Comparison of ENCODE assay signal across 10 cellular contexts in the genomic region with DNA sequence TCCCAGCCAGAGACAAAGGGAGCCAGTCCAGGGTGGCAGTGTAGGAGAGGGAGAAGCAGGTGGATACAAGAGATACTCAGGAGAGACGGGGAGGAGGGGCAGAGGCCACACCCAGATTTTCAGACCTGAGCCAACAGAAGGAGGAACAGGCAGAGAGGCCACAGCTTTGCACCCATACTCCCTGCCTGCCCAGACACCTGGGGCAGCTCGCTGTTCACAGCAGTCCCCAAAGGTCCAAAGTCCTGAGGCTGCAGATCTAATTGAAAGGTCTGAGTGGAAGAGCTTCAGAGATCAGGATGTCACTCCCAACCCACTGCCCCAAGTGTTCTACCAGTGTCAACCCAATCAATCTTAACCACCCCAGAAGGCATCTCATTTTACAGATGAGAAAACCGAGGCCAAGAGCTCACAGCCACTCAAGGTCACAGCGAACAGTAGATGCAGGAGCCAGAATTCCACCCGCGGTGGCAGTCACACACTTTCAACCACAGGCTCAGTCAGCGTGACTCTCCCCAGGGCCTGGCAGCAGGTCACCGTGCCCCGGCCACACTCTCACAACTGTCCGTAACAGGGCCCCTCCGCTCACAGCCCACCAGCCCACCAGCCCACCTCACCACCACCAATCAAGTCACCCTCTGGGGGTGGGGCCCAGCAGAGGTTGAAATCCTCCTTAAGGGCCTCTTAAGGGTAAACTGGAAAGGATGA. TPM values are rescaled to one million over a fixed set of nuclear protein-coding genes. Genes with fewer than 3 reads are reported as not detected.
DNase-seq lines count a peak whose midpoint lies in the region; ATAC-seq and TF ChIP-seq lines count a peak whose summit lies in the region.
"Had no signal": no experiment of that assay in that cellular context is flagged by ENCODE, and none has a peak within 500 bp of the region (broad histone marks: within the 10 kb centered on the region; RNA-seq: fewer than 3 reads in every experiment).

No MANE protein-coding gene starts in this region.

- H3K27me3 ChIP-seq in SJCRH30 (no peaks in the 10 kb centered on the region), gastroesophageal sphincter (no peaks in the 10 kb centered on the region), spleen (replicated peaks in 1 of 7) (peaks cover 0 to 3% (median 0%) of the 10 kb centered on the region in 7 donors)

- H3K4me1 ChIP-seq in SJCRH30 = peaks cover 72% of the 10 kb centered on the region
- H3K4me1 ChIP-seq in gastroesophageal sphincter = peaks cover 16 to 99% (median 82%) of the 10 kb centered on the region in 3 donors
- peaks cover 12 to 99% (median 48%) of the 10 kb centered on the region in 6 donors for H3K4me1 ChIP-seq in spleen

- H3K27ac Mint-ChIP-seq in immature natural killer cell = peak overlapping the region in 3 of 6 donors; percentile 14 to 68 (median 59)

- H3K36me3 ChIP-seq in SJCRH30 = no peaks in the 10 kb centered on the region
- H3K36me3 ChIP-seq in gastroesophageal sphincter = peaks cover 0 to 6% of the 10 kb centered on the region in 2 donors
- H3K36me3 ChIP-seq in spleen = no peaks in the 10 kb centered on the region

- no peak for TF ChIP-seq POLR2A in gastroesophageal sphincter (IDR thresholded peaks at IDR 0.05)
- no peak for TF ChIP-seq POLR2A in spleen (IDR thresholded peaks at IDR 0.05)

- no peak overlapping the region for H3K4me3 Mint-ChIP-seq in immature natural killer cell

- H3K9me3 Mint-ChIP-seq in immature natural killer cell = no peaks in the 10 kb centered on the region

- ATAC-seq in gastroesophageal sphincter = no peak

- TF ChIP-seq EP300 in gastroesophageal sphincter (IDR thresholded peaks at IDR 0.05) = no peak

- DNase-seq in DMS153 (lab: John Stamatoyannopoulos, UW) (peak; percentile 8), DMS153 treated with DMSO at 0.1 percent for 48 hours (lab: John Stamatoyannopoulos, UW; ENCODE audit: unreplicated experiment) (no peak), SJCRH30 (no peak), spleen (no peak), immature natural killer cell (no peak), dedifferentiated amniotic fluid mesenchymal stem cell (ENCODE audit: extremely low spot score) (no peak), CD1c-positive myeloid dendritic cell (ENCODE audit: extremely low spot score) (no peak)
- DNase-seq: 8988T; activated CD4-positive, alpha-beta T cell treated with anti-CD3 and anti-CD28 coated beads for 4 hours had no signal

- peaks cover 0 to 4% (median 2%) of the 10 kb centered on the region in 3 donors for H3K27me3 Mint-ChIP-seq in immature natural killer cell (ENCODE audit: low read depth in 3 of 3)

- WGBS in gastroesophageal sphincter (ENCODE audit: low coverage in 1 of 2), 2 donors = 34 to 55% methylated on average over 1 to 2 of the region's 11 CpGs
- 65 to 83% (median 71%) methylated on average over 9 to 11 of the region's 11 CpGs for WGBS in spleen, 5 donors

- no peak for TF ChIP-seq CTCF in gastroesophageal sphincter (IDR thresholded peaks at IDR 0.05)
- no peak for TF ChIP-seq CTCF in spleen (IDR thresholded peaks at IDR 0.05 in 8 of 11, conservative IDR thresholded peaks at IDR 0.05 in 3 of 11)

- intact Hi-C loops in spleen (cut with DNase I; ENCODE audit: low total_unique reads) = no loop called here

- H3K4me3 ChIP-seq in SJCRH30 = no peak overlapping the region
- peak overlapping the region in 1 of 2 donors; percentile 6 for H3K4me3 ChIP-seq in gastroesophageal sphincter
- H3K4me3 ChIP-seq in spleen = no peak overlapping the region

- no peaks in the 10 kb centered on the region for H3K9me3 ChIP-seq in SJCRH30 (replicated peaks)
- no peaks in the 10 kb centered on the region for H3K9me3 ChIP-seq in gastroesophageal sphincter
- no peaks in the 10 kb centered on the region for H3K9me3 ChIP-seq in spleen

- H3K36me3 Mint-ChIP-seq in immature natural killer cell = peaks cover 0 to 5% (median 0%) of the 10 kb centered on the region in 3 donors

- H3K27ac ChIP-seq in SJCRH30 (peak overlapping the region; percentile 69), gastroesophageal sphincter (peak overlapping the region; percentile 90 to 99 (median 94)), spleen (peak overlapping the region in 7 of 8 donors; percentile 15 to 92 (median 62))

- no peaks in the 10 kb centered on the region for H3K4me1 Mint-ChIP-seq in immature natural killer cell

RNA-seq across cellular contexts. Expression of a gene that starts 33.4 kb away (rescaled TPM):
- total RNA-seq in SJCRH30 (2014; rRNA removed; shearing (Covaris generic)) = 101 and 104 TPM in 2 replicates
- 1,000 to 10,000 TPM in 2 of 4 donors, 100 to 1,000 TPM in 2; 776 to 1,910 (median 969) TPM for total RNA-seq in gastroesophageal sphincter
- total RNA-seq in spleen = 100 to 1,000 TPM in 5 of 7 donors, 10 to 100 TPM in 2; 87.3 to 315 (median 121) TPM
- polyA plus RNA-seq in spleen = 10 to 100 TPM; 15.4 to 33.0 (median 26.0) TPM
- polyA plus RNA-seq in immature natural killer cell = 1 to 10 TPM; 5.2 to 9.7 (median 9.3) TPM
